Comparison of ENCODE assay signal across 8 cellular contexts in the genomic region with DNA sequence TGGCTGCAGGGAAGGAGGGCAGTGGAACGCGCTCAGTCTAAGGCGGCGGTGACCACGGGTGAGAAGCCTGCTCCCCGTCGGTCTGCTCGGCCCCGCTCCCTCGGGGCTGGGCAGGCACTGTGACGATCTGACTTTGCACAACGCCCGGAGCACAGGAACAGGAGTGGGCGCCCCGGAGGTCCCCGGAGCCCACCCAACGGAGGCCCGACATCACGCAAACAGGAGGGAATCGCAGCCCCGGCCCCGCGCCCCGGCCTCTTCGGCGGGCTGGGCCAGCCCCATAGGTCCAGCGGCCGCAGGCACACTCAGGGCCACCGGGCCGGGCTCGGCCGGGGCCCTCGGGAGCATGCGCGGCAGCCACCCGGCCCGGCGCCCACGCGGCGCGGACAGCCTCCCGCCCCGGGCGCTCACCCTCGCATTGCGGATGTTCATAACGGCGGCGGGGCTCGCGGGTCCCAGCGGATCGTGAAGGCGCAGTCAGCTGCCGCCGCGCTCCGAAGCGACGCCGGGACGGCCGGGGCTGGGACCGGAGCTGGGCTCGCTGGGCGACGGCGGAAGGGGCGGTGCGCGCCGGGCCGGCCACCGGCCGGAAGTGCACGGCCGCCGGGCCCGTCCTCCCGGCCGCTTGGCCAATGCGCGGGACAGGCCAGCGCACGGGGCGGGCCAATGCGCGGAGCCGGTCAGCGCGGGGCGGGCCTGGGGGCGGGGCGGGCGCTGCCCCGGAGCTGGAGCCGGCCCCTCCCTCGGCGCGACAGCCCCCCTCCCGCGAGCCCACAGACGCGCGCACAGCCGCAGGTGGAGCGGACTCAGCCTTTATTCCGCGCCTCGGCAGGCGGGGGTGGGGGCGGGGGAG. TPM values are rescaled to one million over a fixed set of nuclear protein-coding genes. Genes with fewer than 3 reads are reported as not detected.
DNase-seq lines count a peak whose midpoint lies in the region; ATAC-seq and TF ChIP-seq lines count a peak whose summit lies in the region.

A gene (minus strand): TSS at position 565 of the 853 bp plus-strand sequence. CDS start 133 bp downstream, at position 432.

- no peaks in the 10 kb centered on the region for H3K9me3 ChIP-seq in lower lobe of right lung

- ATAC-seq in GM18907 (IDR thresholded peaks at IDR 0.05; ENCODE audit: unreplicated experiment) = peak; percentile 81
- peak; percentile 70 for ATAC-seq in HG03097 (IDR thresholded peaks at IDR 0.05; ENCODE audit: low FRiP score, unreplicated experiment)
- ATAC-seq in lower lobe of right lung = peak; percentile 97 to 98

- no peak for TF ChIP-seq CTCF in lower lobe of right lung (IDR thresholded peaks at IDR 0.05)

- intact Hi-C loops in lower lobe of right lung (cut with DNase I) = no loop called here

- DNase-seq in Ammon's horn (ENCODE audit: low spot score) (peak; percentile 73), NCI-H345 treated with DMSO at 0.1 percent for 48 hours (lab: John Stamatoyannopoulos, UW; ENCODE audit: unreplicated experiment) (peak; percentile 35), lower lobe of right lung (peak; percentile 80)
- DNase-seq in activated CD4-positive, alpha-beta T cell treated with anti-CD3 and anti-CD28 coated beads, Interleukin-2, amount 50 U/mL, for 1 hour = peak; percentile 44
- DNase-seq in effector CD8-positive, alpha-beta T cell (lab: John Stamatoyannopoulos, UW) = peak; percentile 20
- peak; percentile 58 for DNase-seq in stimulated activated CD8-positive, alpha-beta memory T cell treated with anti-CD3 and anti-CD28 coated beads, Interleukin-12 subunit alpha, Interleukin-12 subunit beta, amount 100 ng/mL, for 4 hours (ENCODE audit: low read depth)

- peaks cover 33% of the 10 kb centered on the region for H3K36me3 ChIP-seq in lower lobe of right lung

- H3K4me3 ChIP-seq in lower lobe of right lung = peak within 1 kb of the TSS; percentile 71

- peaks cover 11% of the 10 kb centered on the region for H3K4me1 ChIP-seq in lower lobe of right lung

- no peaks in the 10 kb centered on the region for H3K27me3 ChIP-seq in lower lobe of right lung (ENCODE audit: low read depth)

- H3K27ac ChIP-seq in lower lobe of right lung = peak within 1 kb of the TSS; percentile 60

RNA-seq across cellular contexts. Expression of the gene that starts here (rescaled TPM):
- 69.2 TPM for total RNA-seq in lower lobe of right lung

Comparison
In these comparisons a context has a peak if more than half of its experiments do, and no peak if none do; other contexts are left out.
1. Peak in every context shown above with its lines: DNase-seq, ATAC-seq, H3K4me3 ChIP-seq and H3K27ac ChIP-seq.
2. DNase-seq: peak in every context shown above with its lines; median percentile 80 in lower lobe of right lung; 73 in Ammon's horn; 58 in stimulated activated CD8-positive, alpha-beta memory T cell treated with anti-CD3 and anti-CD28 coated beads, Interleukin-12 subunit alpha, Interleukin-12 subunit beta, amount 100 ng/mL, for 4 hours; 44 in activated CD4-positive, alpha-beta T cell treated with anti-CD3 and anti-CD28 coated beads, Interleukin-2, amount 50 U/mL, for 1 hour; 35 in NCI-H345 treated with DMSO at 0.1 percent for 48 hours; 20 in effector CD8-positive, alpha-beta T cell.